Comparison of ENCODE assay signal across 26 cellular contexts in genomic region chr15:34652726-34653033, GRCh38.
"Had no signal": no experiment of that assay in that cellular context is flagged by ENCODE, and none has a peak within 500 bp of the region (broad histone marks: within the 10 kb centered on the region; RNA-seq: fewer than 3 reads in every experiment).

No MANE protein-coding gene starts in this region.

- H3K79me2 ChIP-seq: hepatocyte had no signal

- H3K4me1 ChIP-seq: colonic mucosa, gastroesophageal sphincter, heart left ventricle, left lung, neural progenitor cell, psoas muscle, spleen, testis, tibial nerve, upper lobe of left lung had no signal

- H2AFZ ChIP-seq: hepatocyte, neural progenitor cell had no signal

- H3K27ac ChIP-seq: colonic mucosa, gastroesophageal sphincter, heart left ventricle, hepatocyte, left lung, neural progenitor cell, psoas muscle, skin epidermis, spleen, testis, tibial nerve, upper lobe of left lung had no signal

- H3K4me3 ChIP-seq: colonic mucosa, gastroesophageal sphincter, heart left ventricle, hepatocyte, left lung, neural progenitor cell, psoas muscle, skin epidermis, spleen, testis, tibial nerve, upper lobe of left lung had no signal

- H3K9ac ChIP-seq: neural progenitor cell had no signal

- H3K4me2 ChIP-seq: hepatocyte, neural progenitor cell had no signal

- FAIRE-seq: kidney, urothelium cell line had no signal

- H3K36me3 ChIP-seq: colonic mucosa, gastroesophageal sphincter, heart left ventricle, left lung, neural progenitor cell, spleen, tibial nerve, upper lobe of left lung had no signal

- ATAC-seq: gastroesophageal sphincter; heart left ventricle; left cardiac atrium; left lung; naive thymus-derived CD4-positive, alpha-beta T cell; psoas muscle; stimulated activated memory B cell treated with anti-CD40 and anti-IgM and Interleukin-4, amounts not matched to agents 10 μg/mL and 1 μg/mL and 100 μg/mL, for 72 hours; stimulated activated naive CD8-positive, alpha-beta T cell treated with anti-CD3 and anti-CD28 coated beads, Interleukin-15, Interleukin-2, amounts not matched to agents 100 U/mL and 50 U/mL, for 24 hours had no signal

- H3K9me3 ChIP-seq: colonic mucosa, gastroesophageal sphincter, heart left ventricle, left lung, psoas muscle, spleen, testis, tibial nerve, upper lobe of left lung had no signal

- H3K27me3 ChIP-seq: colonic mucosa, gastroesophageal sphincter, hepatocyte, left lung, neural progenitor cell, testis, tibial nerve, upper lobe of left lung had no signal

- DNase-seq: colonic mucosa; effector memory CD4-positive, alpha-beta T cell; foreskin fibroblast; heart left ventricle; kidney; left cardiac atrium; left lung; mesendoderm; midbrain; naive thymus-derived CD4-positive, alpha-beta T cell; posterior cingulate gyrus; psoas muscle; right cardiac atrium; spleen; stimulated activated CD4-positive, alpha-beta T cell treated with anti-CD3 and anti-CD28 coated beads, Interleukin-4, amount 100 ng/mL, for 4 hours; stimulated activated naive CD8-positive, alpha-beta T cell treated with anti-CD3 and anti-CD28 coated beads, Interleukin-15, Interleukin-2, amounts not matched to agents 100 U/mL and 50 U/mL, for 24 hours; substantia nigra; testis; upper lobe of left lung had no signal
